Comparison of ENCODE assay signal across 16 cellular contexts in the genomic region with DNA sequence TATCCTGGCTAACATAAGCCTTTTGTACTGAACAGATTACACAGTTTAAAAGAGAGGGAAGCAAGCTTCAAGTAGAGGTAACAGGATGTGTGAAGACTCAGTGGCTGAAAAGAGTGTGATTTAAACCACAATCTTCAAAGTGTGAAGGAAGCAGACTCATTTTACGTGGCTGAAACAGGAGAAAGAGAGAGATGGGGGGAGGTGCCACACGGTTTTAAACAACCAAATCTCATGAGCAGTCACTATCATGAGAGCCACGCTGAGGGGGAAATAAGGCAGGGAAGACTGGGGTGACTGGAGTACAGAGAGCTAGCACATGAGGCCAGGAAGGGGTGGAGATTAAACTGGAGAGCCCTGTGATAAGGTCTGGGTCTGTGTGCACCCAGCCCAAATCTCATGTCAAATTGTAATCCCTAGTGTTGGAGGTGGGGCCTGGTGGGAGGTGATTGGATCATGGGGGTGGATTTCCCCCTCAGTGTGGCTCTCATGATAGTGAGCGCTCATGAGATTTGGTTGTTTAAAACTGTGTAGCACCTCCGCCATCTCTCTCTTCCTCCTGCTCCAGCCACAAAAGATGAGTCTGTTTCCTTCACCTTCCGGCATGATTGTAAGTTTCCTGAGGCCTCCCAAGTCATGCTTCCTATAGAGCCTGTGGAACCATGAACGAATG.
DNase-seq lines count a peak whose midpoint lies in the region; TF ChIP-seq lines count a peak whose summit lies in the region.
"Had no signal": no experiment of that assay in that cellular context is flagged by ENCODE, and none has a peak within 500 bp of the region (broad histone marks: within the 10 kb centered on the region; RNA-seq: fewer than 3 reads in every experiment).

No MANE protein-coding gene starts in this region.

- no TSS peak for BruUV-seq in Calu3 (replicated peaks; lab: Mats Ljungman, UMichigan)

- no peak overlapping the region for H2BK5ac ChIP-seq in mesenchymal stem cell (ENCODE audit: low read depth, low read length, poor library complexity, severe bottlenecking)

- H3K36me3 ChIP-seq in BLaER1 treated with 17β-estradiol and CSF1 and Interleukin-3, amounts not matched to agents 10 nM and 100 nM, result no peaks in the 10 kb centered on the region
- H3K36me3 ChIP-seq in GM06990 (ENCODE audit: control insufficient read depth, insufficient read depth, low read length) (no peaks in the 10 kb centered on the region), mesenchymal stem cell (ENCODE audit: control insufficient read depth in 1 of 2, insufficient read depth in 2 of 2, low read depth in 1 of 2, low read length in 2 of 2) (no peaks in the 10 kb centered on the region)
- H3K36me3 ChIP-seq: cardiac muscle cell, ovary had no signal

- peak overlapping the region; percentile 52 to 84 for H2BK12ac ChIP-seq in mesenchymal stem cell (ENCODE audit: low read length in 2 of 2)

- DNase-seq in GM06990 (ENCODE audit: extremely low read depth, insufficient read length), result peak; percentile 13
- peak; percentile 25 for DNase-seq in activated T-cell treated with anti-CD3 and anti-CD28 coated beads, Interleukin-2, amount 50 U/mL, for 1 hour
- DNase-seq in mesenchymal stem cell, result no peak
- no peak for DNase-seq in NCI-H2081 treated with DMSO at 0.1 percent for 48 hours (lab: John Stamatoyannopoulos, UW)
- DNase-seq in retina, result no peak
- DNase-seq in progenitor cell of endocrine pancreas (ENCODE audit: low spot score, unreplicated experiment), result no peak
- DNase-seq in Calu3, result no peak
- DNase-seq: EL, NCI-H1105 treated with DMSO at 0.1 percent for 48 hours, NCI-H524 treated with DMSO at 0.1 percent for 48 hours, ovary, T-helper 9 cell had no signal

- peak overlapping the region; percentile 40 for H4K8ac ChIP-seq in mesenchymal stem cell (ENCODE audit: low read length)

- H3K9ac ChIP-seq in BLaER1 treated with 17β-estradiol and CSF1 and Interleukin-3, amounts not matched to agents 10 nM and 100 nM, result no peak overlapping the region
- no peak overlapping the region for H3K9ac ChIP-seq in mesenchymal stem cell (ENCODE audit: low read length)

- no peak overlapping the region for H3K27ac ChIP-seq in BLaER1 treated with 17β-estradiol and CSF1 and Interleukin-3, amounts not matched to agents 10 nM and 100 nM
- H3K27ac ChIP-seq in mesenchymal stem cell (ENCODE audit: low read length, poor library complexity, severe bottlenecking), result no peak overlapping the region
- H3K27ac ChIP-seq: cardiac muscle cell, ovary had no signal

- WGBS in mesenchymal stem cell, result 89% methylated on average over 7 of the region's 7 CpGs

- H3K27ac Mint-ChIP-seq in progenitor cell of endocrine pancreas (no peak overlapping the region), Calu3 (ENCODE audit: unreplicated experiment) (no peak overlapping the region)
- H3K27ac Mint-ChIP-seq: B cell had no signal

- H3K4me1 Mint-ChIP-seq in progenitor cell of endocrine pancreas (ENCODE audit: low read depth) (no peaks in the 10 kb centered on the region), Calu3 (ENCODE audit: low read depth, unreplicated experiment) (peaks cover 9% of the 10 kb centered on the region)
- H3K4me1 Mint-ChIP-seq: B cell had no signal

- H3K4me3 Mint-ChIP-seq in progenitor cell of endocrine pancreas (ENCODE audit: low read depth) (no peak overlapping the region), Calu3 (ENCODE audit: low read depth, unreplicated experiment) (no peak overlapping the region)
- H3K4me3 Mint-ChIP-seq: B cell, IgD-negative memory B cell had no signal

- no peak overlapping the region for H2AFZ ChIP-seq in mesenchymal stem cell (ENCODE audit: low read depth, low read length)

- no peaks in the 10 kb centered on the region for H3K79me1 ChIP-seq in mesenchymal stem cell (replicated peaks; ENCODE audit: low read length, poor library complexity, severe bottlenecking)

- no peak overlapping the region for H3K14ac ChIP-seq in mesenchymal stem cell (ENCODE audit: low read length in 2 of 2)

- H3K23ac ChIP-seq in mesenchymal stem cell (ENCODE audit: low read length in 2 of 2), result no peak overlapping the region

- H3K4me3 ChIP-seq in BLaER1 treated with 17β-estradiol and CSF1 and Interleukin-3, amounts not matched to agents 10 nM and 100 nM, result no peak overlapping the region
- no peak overlapping the region for H3K4me3 ChIP-seq in GM06990 (replicated peaks; ENCODE audit: low read depth, low read length)
- no peak overlapping the region for H3K4me3 ChIP-seq in mesenchymal stem cell (ENCODE audit: insufficient read depth in 1 of 2, low read depth in 1 of 2, low read length in 2 of 2)
- H3K4me3 ChIP-seq: cardiac muscle cell, ovary had no signal

- no peak overlapping the region for H4K91ac ChIP-seq in mesenchymal stem cell (ENCODE audit: low read length)

- H3K36me3 Mint-ChIP-seq in progenitor cell of endocrine pancreas (ENCODE audit: insufficient read depth) (no peaks in the 10 kb centered on the region), Calu3 (ENCODE audit: insufficient read depth, unreplicated experiment) (no peaks in the 10 kb centered on the region)
- H3K36me3 Mint-ChIP-seq: IgD-negative memory B cell had no signal

- intact Hi-C loops in Calu3 (cut with micrococcal nuclease; ENCODE audit: unreplicated experiment), result no loop called here

- peaks cover 0 to 14% (median 10%) of the 10 kb centered on the region in 10 experiments; a peak in 10 of 20 replicates for H3K4me1 ChIP-seq in BLaER1 treated with 17β-estradiol and CSF1 and Interleukin-3, amounts not matched to agents 10 nM and 100 nM
- H3K4me1 ChIP-seq in mesenchymal stem cell (ENCODE audit: control insufficient read depth, insufficient read depth, low read depth, low read length), result peaks cover 1% of the 10 kb centered on the region

- no peak overlapping the region for H2BK15ac ChIP-seq in mesenchymal stem cell (ENCODE audit: low read depth, poor library complexity, severe bottlenecking)

- no peaks in the 10 kb centered on the region for H3K27me3 ChIP-seq in BLaER1 treated with 17β-estradiol and CSF1 and Interleukin-3, amounts not matched to agents 10 nM and 100 nM
- H3K27me3 ChIP-seq in GM06990 (replicated peaks; ENCODE audit: control insufficient read depth, insufficient read depth, low read length) (no peaks in the 10 kb centered on the region), mesenchymal stem cell (ENCODE audit: control insufficient read depth in 1 of 2, insufficient read depth in 1 of 2, low read length in 2 of 2) (no peaks in the 10 kb centered on the region)
- H3K27me3 ChIP-seq: cardiac muscle cell, ovary had no signal

- H3K27me3 Mint-ChIP-seq in progenitor cell of endocrine pancreas (no peaks in the 10 kb centered on the region), Calu3 (ENCODE audit: unreplicated experiment) (no peaks in the 10 kb centered on the region)

- H3K9me3 Mint-ChIP-seq in progenitor cell of endocrine pancreas (ENCODE audit: low read depth) (no peaks in the 10 kb centered on the region), Calu3 (ENCODE audit: low read depth, unreplicated experiment) (no peaks in the 10 kb centered on the region)
- H3K9me3 Mint-ChIP-seq: IgD-negative memory B cell had no signal

- TF ChIP-seq CTCF in GM06990 (IDR thresholded peaks at IDR 0.05; ENCODE audit: insufficient read depth, low read length, poor library complexity, severe bottlenecking) (no peak), progenitor cell of endocrine pancreas (IDR thresholded peaks at IDR 0.05; ENCODE audit: unreplicated experiment) (no peak), Calu3 (IDR thresholded peaks at IDR 0.05; ENCODE audit: unreplicated experiment) (no peak)

- H4K20me1 ChIP-seq in BLaER1 treated with 17β-estradiol and CSF1 and Interleukin-3, amounts not matched to agents 10 nM and 100 nM, result no peaks in the 10 kb centered on the region

- no peak overlapping the region for H2AK5ac ChIP-seq in mesenchymal stem cell (ENCODE audit: low read length, severe bottlenecking)

- H2BK120ac ChIP-seq in mesenchymal stem cell (ENCODE audit: low read depth, low read length), result no peak overlapping the region

- CTCF ChIA-PET in Calu3 (lab: Charles Lee), result no interaction called here

- H3K18ac ChIP-seq in mesenchymal stem cell (ENCODE audit: low read depth in 1 of 2, low read length in 2 of 2), result peak overlapping the region in 1 of 2 experiments; percentile 6

- peak overlapping the region in 7 of 11 experiments; percentile 6 to 47 (median 16); a peak in 10 of 22 replicates for H3K4me2 ChIP-seq in BLaER1 treated with 17β-estradiol and CSF1 and Interleukin-3, amounts not matched to agents 10 nM and 100 nM
- H3K4me2 ChIP-seq in mesenchymal stem cell (ENCODE audit: low read length, poor library complexity, severe bottlenecking), result no peak overlapping the region

- H3K4ac ChIP-seq in mesenchymal stem cell (ENCODE audit: low read depth in 1 of 2, low read length in 2 of 2), result peak overlapping the region in 1 of 2 experiments; percentile 3

- H3K9me3 ChIP-seq in BLaER1 treated with 17β-estradiol and CSF1 and Interleukin-3, amounts not matched to agents 10 nM and 100 nM (replicated peaks in 1 of 11), result no peaks in the 10 kb centered on the region
- H3K9me3 ChIP-seq in mesenchymal stem cell (ENCODE audit: control insufficient read depth, low read length), result peaks cover 2% of the 10 kb centered on the region
- H3K9me3 ChIP-seq: ovary had no signal

Comparison
In these comparisons a context has a peak if more than half of its experiments do, and no peak if none do; other contexts are left out.
1. DNase-seq: peak in GM06990 (single experiment) and activated T-cell treated with anti-CD3 and anti-CD28 coated beads, Interleukin-2, amount 50 U/mL, for 1 hour (single experiment); none in mesenchymal stem cell (single experiment), NCI-H2081 treated with DMSO at 0.1 percent for 48 hours (single experiment), retina (single experiment), progenitor cell of endocrine pancreas (single experiment) and Calu3 (single experiment).